8 cellular contexts compared by ENCODE assay signal in genomic region chr19:58553799-58554493, GRCh38. TPM values are rescaled to one million over a fixed set of nuclear protein-coding genes. Genes with fewer than 3 reads are reported as not detected.
DNase-seq lines count a peak whose midpoint lies in the region; ATAC-seq and TF ChIP-seq lines count a peak whose summit lies in the region.

No MANE protein-coding gene starts in this region.

- ATAC-seq in GM21390 (IDR thresholded peaks at IDR 0.05; ENCODE audit: unreplicated experiment) = no peak
- no peak for ATAC-seq in GM19395 (IDR thresholded peaks at IDR 0.05; ENCODE audit: unreplicated experiment)
- no peak for ATAC-seq in foreskin keratinocyte

- no peak for TF ChIP-seq POLR2A in ovary (IDR thresholded peaks at IDR 0.05)

- peaks cover 30% of the 10 kb centered on the region for H3K4me1 ChIP-seq in CD8-positive, alpha-beta memory T cell (ENCODE audit: insufficient read depth, low read length)
- H3K4me1 ChIP-seq in ovary (ENCODE audit: insufficient read depth) (peaks cover 14% of the 10 kb centered on the region), foreskin keratinocyte (no peaks in the 10 kb centered on the region)

- H3K36me3 Mint-ChIP-seq in CD8-positive, alpha-beta memory T cell = peaks cover 0 to 88% (median 16%) of the 10 kb centered on the region in 3 donors

- peak overlapping the region; percentile 97 to 99 (median 98) for H3K27ac Mint-ChIP-seq in CD8-positive, alpha-beta memory T cell

- no peak for DNase-seq in CD8-positive, alpha-beta memory T cell
- no peak for DNase-seq in RWPE1 (ENCODE audit: low spot score)
- no peak for DNase-seq in epithelial cell of prostate (ENCODE audit: low read depth, low spot score)
- DNase-seq in ovary = peak in 3 of 5 donors; percentile 55 to 68 (median 59)
- DNase-seq in MV-4-11 (lab: John Stamatoyannopoulos, UW) = no peak
- no peak for DNase-seq in foreskin keratinocyte

- no peaks in the 10 kb centered on the region for H3K9me3 ChIP-seq in CD8-positive, alpha-beta memory T cell (ENCODE audit: low read length)
- no peaks in the 10 kb centered on the region for H3K9me3 ChIP-seq in ovary

- peak overlapping the region; percentile 91 for H3K4me3 ChIP-seq in CD8-positive, alpha-beta memory T cell (ENCODE audit: low read length)
- peak overlapping the region; percentile 84 for H3K4me3 ChIP-seq in ovary

- peak overlapping the region; percentile 90 to 98 (median 96) for H3K4me3 Mint-ChIP-seq in CD8-positive, alpha-beta memory T cell

- H3K9me3 Mint-ChIP-seq in CD8-positive, alpha-beta memory T cell = no peaks in the 10 kb centered on the region

- intact Hi-C loops in ovary (cut with DNase I) = no loop called here

- peaks cover 48% of the 10 kb centered on the region for H3K36me3 ChIP-seq in CD8-positive, alpha-beta memory T cell (ENCODE audit: insufficient read depth, low read length)
- H3K36me3 ChIP-seq in ovary = no peaks in the 10 kb centered on the region

- POLR2A ChIA-PET in CD8-positive, alpha-beta memory T cell (lab: Charles Lee) = interaction anchor here (1.2 to 3.1 kb wide), 6 partner anchors 9 to 40 kb away, joined by 5 to 26 read pairs (median 12); partner anchors contain the start of genes TRIM28 and ZBTB45
- POLR2A ChIA-PET in RWPE1 (lab: Yijun Ruan, JAX; ENCODE audit: low non-redundant PET) = interaction anchor here (0.9 to 1.7 kb wide), 5 partner anchors 9 to 40 kb away, joined by 4 to 6 read pairs (median 4); partner anchors contain the start of genes TRIM28 and ZBTB45

- peaks cover 43 to 57% (median 52%) of the 10 kb centered on the region in 3 donors for H3K4me1 Mint-ChIP-seq in CD8-positive, alpha-beta memory T cell

- peak overlapping the region; percentile 93 for H3K27ac ChIP-seq in CD8-positive, alpha-beta memory T cell (ENCODE audit: low read depth, low read length)
- peak overlapping the region; percentile 100 for H3K27ac ChIP-seq in RWPE1
- H3K27ac ChIP-seq in epithelial cell of prostate = peak overlapping the region; percentile 98
- peak overlapping the region; percentile 9 to 95 for H3K27ac ChIP-seq in ovary
- no peak overlapping the region for H3K27ac ChIP-seq in foreskin keratinocyte

- no peaks in the 10 kb centered on the region for H3K27me3 ChIP-seq in CD8-positive, alpha-beta memory T cell (ENCODE audit: insufficient read depth, low read length, poor library complexity, severe bottlenecking)
- H3K27me3 ChIP-seq in ovary (no peaks in the 10 kb centered on the region), foreskin keratinocyte (no peaks in the 10 kb centered on the region)

- 19 to 37% (median 21%) methylated on average over 18 of the region's 18 CpGs for WGBS in ovary, 3 donors

- CTCF ChIA-PET in CD8-positive, alpha-beta memory T cell (lab: Charles Lee) = interaction anchor here (1.1 to 5.2 kb wide), 4 partner anchors 9 to 40 kb away, joined by 3 to 45 read pairs (median 7); partner anchors contain the start of gene ZBTB45
- CTCF ChIA-PET in RWPE1 (lab: Yijun Ruan, JAX) = interaction anchor here (1.3 kb wide), 1 partner anchor 35 kb away, joined by 6 read pairs; no protein-coding TSS in a partner anchor

- TF ChIP-seq EP300 in ovary (IDR thresholded peaks at IDR 0.05) = no peak

- H3K27me3 Mint-ChIP-seq in CD8-positive, alpha-beta memory T cell = peaks cover 0 to 1% of the 10 kb centered on the region in 2 donors

- TF ChIP-seq CTCF in RWPE1 (conservative IDR thresholded peaks at IDR 0.05; ENCODE audit: low read depth) (no peak), ovary (IDR thresholded peaks at IDR 0.05) (no peak), foreskin keratinocyte (conservative IDR thresholded peaks at IDR 0.05) (no peak)

RNA-seq across cellular contexts. Expression of gene CHMP2A, which starts 1.0 kb away (rescaled TPM):
- total RNA-seq in CD8-positive, alpha-beta memory T cell = 10 to 100 TPM; 88.8 to 89.7 TPM
- polyA plus RNA-seq in CD8-positive, alpha-beta memory T cell = 198 TPM
- total RNA-seq in ovary (100 to 1,000 TPM in 2 of 7 donors, 10 to 100 TPM in 5; 54.2 to 105 (median 96.1) TPM), foreskin keratinocyte (99.9 and 110 TPM in 2 replicates)
- polyA plus RNA-seq in ovary (100 to 1,000 TPM; 137 to 143 TPM), foreskin keratinocyte (172 and 179 TPM in 2 replicates)

RNA-seq across cellular contexts. Expression of gene UBE2M, which starts 4.5 kb away (rescaled TPM):
- 100 to 1,000 TPM; 182 to 191 TPM for total RNA-seq in CD8-positive, alpha-beta memory T cell
- polyA plus RNA-seq in CD8-positive, alpha-beta memory T cell = 22.5 TPM
- total RNA-seq in ovary = 10 to 100 TPM; 13.8 to 75.0 (median 62.6) TPM
- 100 to 1,000 TPM in 1 of 2 donors, 10 to 100 TPM in 1; 43.8 to 110 TPM for polyA plus RNA-seq in ovary
- total RNA-seq in foreskin keratinocyte = 70.7 and 79.8 TPM in 2 replicates
- polyA plus RNA-seq in foreskin keratinocyte = 120 and 134 TPM in 2 replicates

RNA-seq across cellular contexts. Expression of gene TRIM28, which starts 10.1 kb away (rescaled TPM):
- 100 to 1,000 TPM; 705 to 715 TPM for total RNA-seq in CD8-positive, alpha-beta memory T cell
- 57.5 TPM for polyA plus RNA-seq in CD8-positive, alpha-beta memory T cell
- total RNA-seq in ovary (100 to 1,000 TPM; 193 to 505 (median 348) TPM), foreskin keratinocyte (563 and 590 TPM in 2 replicates)
- polyA plus RNA-seq in ovary (100 to 1,000 TPM; 270 to 294 TPM), foreskin keratinocyte (522 and 587 TPM in 2 replicates)

RNA-seq across cellular contexts. Expression of gene MZF1, which starts 19.2 kb away (rescaled TPM):
- 10 to 100 TPM; 14.0 to 14.8 TPM for total RNA-seq in CD8-positive, alpha-beta memory T cell
- 10.3 TPM for polyA plus RNA-seq in CD8-positive, alpha-beta memory T cell
- total RNA-seq in ovary = 10 to 100 TPM; 26.2 to 48.0 (median 30.6) TPM
- 10 to 100 TPM; 10.8 to 32.5 TPM for polyA plus RNA-seq in ovary
- total RNA-seq in foreskin keratinocyte = 5.8 and 7.7 TPM in 2 replicates
- 4.3 and 5.2 TPM in 2 replicates for polyA plus RNA-seq in foreskin keratinocyte

RNA-seq across cellular contexts. Expression of gene ZBTB45, which starts 34.3 kb away (rescaled TPM):
- total RNA-seq in CD8-positive, alpha-beta memory T cell = 10 to 100 TPM; 15.0 to 16.1 TPM
- polyA plus RNA-seq in CD8-positive, alpha-beta memory T cell = 4.8 TPM
- total RNA-seq in ovary = 10 to 100 TPM in 5 of 7 donors, 1 to 10 TPM in 2; 8.1 to 23.3 (median 17.3) TPM
- 10 to 100 TPM in 1 of 2 donors, 1 to 10 TPM in 1; 1.1 to 11.6 TPM for polyA plus RNA-seq in ovary
- total RNA-seq in foreskin keratinocyte = 10.0 and 11.0 TPM in 2 replicates
- polyA plus RNA-seq in foreskin keratinocyte = 14.7 and 16.5 TPM in 2 replicates

Comparison
In these comparisons a context has a peak if more than half of its experiments do, and no peak if none do; other contexts are left out.
1. DNase-seq: peak in ovary (3 of 5); none in CD8-positive, alpha-beta memory T cell (0 of 5), RWPE1 (single experiment), epithelial cell of prostate (single experiment), MV-4-11 (single experiment) and foreskin keratinocyte (0 of 2).